Comparison of ENCODE assay signal across 20 cellular contexts in genomic region chr6:132973556-132973993, GRCh38.
A peak's percentile ranks its signal among the peaks of the same experiment; 100 is the strongest.
DNase-seq lines count a peak whose midpoint lies in the region; ATAC-seq, FAIRE-seq and TF ChIP-seq lines count a peak whose summit lies in the region.
"Had no signal": no experiment of that assay in that cellular context is flagged by ENCODE, and none has a peak within 500 bp of the region (broad histone marks: within the 10 kb centered on the region; RNA-seq: fewer than 3 reads in every experiment).

No MANE protein-coding gene starts in this region.

- H3K9me3 Mint-ChIP-seq in chondrocyte (ENCODE audit: low read depth): no peaks in the 10 kb centered on the region
- H3K9me3 Mint-ChIP-seq in activated CD8-positive, alpha-beta T cell treated with anti-CD3 and anti-CD28 coated beads, Interleukin-2, amount 10 ng/mL, durations not matched to agents 7 days and 5 days (ENCODE audit: insufficient read depth): no peaks in the 10 kb centered on the region
- H3K9me3 Mint-ChIP-seq: activated T-helper 17 cell treated with anti-CD3 and anti-CD28 coated beads, Interleukin-2, amount 50 U/mL, for 72 hours; stimulated activated naive B cell treated with anti-CD40 and anti-IgM and Interleukin-4, amounts not matched to agents 10 μg/mL and 1 μg/mL and 100 μg/mL, for 72 hours had no signal

- no peak for TF ChIP-seq CTCF in chondrocyte (IDR thresholded peaks at IDR 0.05)

- ATAC-seq in Right ventricle myocardium superior (ENCODE audit: poor library complexity): peak; percentile 31
- ATAC-seq in Right ventricle myocardium inferior: no peak
- ATAC-seq in activated CD8-positive, alpha-beta T cell treated with anti-CD3 and anti-CD28 coated beads, Interleukin-2, amount 10 ng/mL, durations not matched to agents 7 days and 5 days: no peak
- ATAC-seq: A549; activated T-helper 17 cell treated with anti-CD3 and anti-CD28 coated beads, Interleukin-2, amount 50 U/mL, for 72 hours; HepG2; mucosa of descending colon; right lobe of liver; stimulated activated naive B cell treated with anti-CD40 and anti-IgM and Interleukin-4, amounts not matched to agents 10 μg/mL and 1 μg/mL and 100 μg/mL, for 72 hours had no signal

- intact Hi-C loops in Right ventricle myocardium superior (cut with DNase I): no loop called here
- intact Hi-C loops in Right ventricle myocardium inferior (cut with DNase I): loop anchor here (5.0 kb wide), 1 partner anchor 84 kb away; no protein-coding TSS in a partner anchor
- intact Hi-C loops in posterior cingulate gyrus (cut with DNase I): no loop called here

- DNase-seq in Right ventricle myocardium superior (no peak), Right ventricle myocardium inferior (ENCODE audit: missing footprints) (no peak), NCI-H524 treated with DMSO at 0.1 percent for 48 hours (lab: John Stamatoyannopoulos, UW) (peak; percentile 53), chondrocyte (ENCODE audit: low spot score) (no peak), GF-D8 (lab: John Stamatoyannopoulos, UW) (no peak), posterior cingulate gyrus (no peak), GM19239 (ENCODE audit: insufficient read length, low spot score) (no peak)
- no peak for DNase-seq in activated CD8-positive, alpha-beta T cell treated with anti-CD3 and anti-CD28 coated beads, Interleukin-2, amount 10 ng/mL, durations not matched to agents 7 days and 5 days
- DNase-seq: activated CD4-positive, CD25-positive, alpha-beta regulatory T cell treated with anti-CD3 and anti-CD28 coated beads, Interleukin-2, amount 50 U/mL, for 72 hours; erythroblast; gastrocnemius medialis; GM23248; mucosa of descending colon; NCI-H2029; right lobe of liver; stimulated activated naive B cell treated with anti-CD40 and anti-IgM and Interleukin-4, amounts not matched to agents 10 μg/mL and 1 μg/mL and 100 μg/mL, for 72 hours; thyroid gland had no signal

- H3K4me1 Mint-ChIP-seq in chondrocyte (ENCODE audit: low read depth): peaks cover 10% of the 10 kb centered on the region
- H3K4me1 Mint-ChIP-seq in activated CD8-positive, alpha-beta T cell treated with anti-CD3 and anti-CD28 coated beads, Interleukin-2, amount 10 ng/mL, durations not matched to agents 7 days and 5 days (ENCODE audit: low read depth): peaks cover 3% of the 10 kb centered on the region
- H3K4me1 Mint-ChIP-seq: activated T-helper 17 cell treated with anti-CD3 and anti-CD28 coated beads, Interleukin-2, amount 50 U/mL, for 72 hours; stimulated activated naive B cell treated with anti-CD40 and anti-IgM and Interleukin-4, amounts not matched to agents 10 μg/mL and 1 μg/mL and 100 μg/mL, for 72 hours had no signal

- H3K36me3 Mint-ChIP-seq in chondrocyte (ENCODE audit: low read depth): no peaks in the 10 kb centered on the region
- H3K36me3 Mint-ChIP-seq in activated CD8-positive, alpha-beta T cell treated with anti-CD3 and anti-CD28 coated beads, Interleukin-2, amount 10 ng/mL, durations not matched to agents 7 days and 5 days (ENCODE audit: low read depth): no peaks in the 10 kb centered on the region
- H3K36me3 Mint-ChIP-seq: stimulated activated naive B cell treated with anti-CD40 and anti-IgM and Interleukin-4, amounts not matched to agents 10 μg/mL and 1 μg/mL and 100 μg/mL, for 72 hours had no signal

- CTCF ChIA-PET in activated CD8-positive, alpha-beta T cell treated with anti-CD3 and anti-CD28 coated beads, Interleukin-2, amount 10 ng/mL, durations not matched to agents 7 days and 5 days (lab: Charles Lee): no interaction called here

- peaks cover 8% of the 10 kb centered on the region for H3K27me3 Mint-ChIP-seq in chondrocyte (ENCODE audit: low read depth)
- H3K27me3 Mint-ChIP-seq in activated CD8-positive, alpha-beta T cell treated with anti-CD3 and anti-CD28 coated beads, Interleukin-2, amount 10 ng/mL, durations not matched to agents 7 days and 5 days (ENCODE audit: low read depth): peaks cover 18% of the 10 kb centered on the region

- FAIRE-seq in GM19239 (lab: Jason Lieb, UNC): no peak
- FAIRE-seq: A549, HepG2 had no signal

- peak overlapping the region; percentile 12 for H3K27ac Mint-ChIP-seq in chondrocyte (ENCODE audit: unreplicated experiment)
- no peak overlapping the region for H3K27ac Mint-ChIP-seq in activated CD8-positive, alpha-beta T cell treated with anti-CD3 and anti-CD28 coated beads, Interleukin-2, amount 10 ng/mL, durations not matched to agents 7 days and 5 days
- H3K27ac Mint-ChIP-seq: activated T-helper 17 cell treated with anti-CD3 and anti-CD28 coated beads, Interleukin-2, amount 50 U/mL, for 72 hours; stimulated activated naive B cell treated with anti-CD40 and anti-IgM and Interleukin-4, amounts not matched to agents 10 μg/mL and 1 μg/mL and 100 μg/mL, for 72 hours had no signal

- POLR2A ChIA-PET in activated CD8-positive, alpha-beta T cell treated with anti-CD3 and anti-CD28 coated beads, Interleukin-2, amount 10 ng/mL, durations not matched to agents 7 days and 5 days (lab: Charles Lee): no interaction called here

- no peak overlapping the region for H3K4me3 Mint-ChIP-seq in chondrocyte (ENCODE audit: unreplicated experiment)
- H3K4me3 Mint-ChIP-seq in activated CD8-positive, alpha-beta T cell treated with anti-CD3 and anti-CD28 coated beads, Interleukin-2, amount 10 ng/mL, durations not matched to agents 7 days and 5 days: no peak overlapping the region
- H3K4me3 Mint-ChIP-seq: activated T-helper 17 cell treated with anti-CD3 and anti-CD28 coated beads, Interleukin-2, amount 50 U/mL, for 72 hours; stimulated activated naive B cell treated with anti-CD40 and anti-IgM and Interleukin-4, amounts not matched to agents 10 μg/mL and 1 μg/mL and 100 μg/mL, for 72 hours had no signal
